23 cellular contexts compared by ENCODE assay signal in genomic region chr2:41434991-41435390, GRCh38.
"Had no signal": no experiment of that assay in that cellular context is flagged by ENCODE, and none has a peak within 500 bp of the region (broad histone marks: within the 10 kb centered on the region; RNA-seq: fewer than 3 reads in every experiment).

No MANE protein-coding gene starts in this region.

- H3K4me1 Mint-ChIP-seq: naive B cell; naive thymus-derived CD8-positive, alpha-beta T cell had no signal

- H3K4me3 Mint-ChIP-seq: mesothelial cell of epicardium; naive B cell; naive thymus-derived CD8-positive, alpha-beta T cell had no signal

- H3K36me3 ChIP-seq: esophagus muscularis mucosa, gastrocnemius medialis, heart right ventricle, left lung, lower lobe of right lung had no signal

- H3K4me3 ChIP-seq: coronary artery, dorsolateral prefrontal cortex, esophagus muscularis mucosa, gastrocnemius medialis, heart right ventricle, left lung, lower lobe of right lung, mucosa of descending colon had no signal

- H3K27ac Mint-ChIP-seq: mesothelial cell of epicardium; naive B cell; naive thymus-derived CD8-positive, alpha-beta T cell had no signal

- H3K27ac ChIP-seq: coronary artery, dorsolateral prefrontal cortex, epithelial cell of prostate, esophagus muscularis mucosa, foreskin keratinocyte, gastrocnemius medialis, heart right ventricle, left lung, lower lobe of right lung had no signal

- H3K36me3 Mint-ChIP-seq: naive B cell; naive thymus-derived CD8-positive, alpha-beta T cell had no signal

- H3K27me3 Mint-ChIP-seq: naive B cell; naive thymus-derived CD8-positive, alpha-beta T cell had no signal

- H3K4me1 ChIP-seq: esophagus muscularis mucosa, foreskin keratinocyte, gastrocnemius medialis, heart right ventricle, left lung, lower lobe of right lung had no signal

- H3K27me3 ChIP-seq: dorsolateral prefrontal cortex, esophagus muscularis mucosa, foreskin keratinocyte, gastrocnemius medialis, heart right ventricle, left lung had no signal

- DNase-seq: dermis blood vessel endothelial cell; dorsolateral prefrontal cortex; effector CD4-positive, alpha-beta T cell; effector memory CD4-positive, alpha-beta T cell; erythroblast; foreskin keratinocyte; gastrocnemius medialis; glutamatergic neuron; head of caudate nucleus; heart right ventricle; hippocampal formation; left cardiac atrium; left lung; left ventricle myocardium superior; lower lobe of right lung; mesenchymal stem cell; mucosa of descending colon; naive B cell; naive thymus-derived CD8-positive, alpha-beta T cell had no signal
